17 cellular contexts compared by ENCODE assay signal in genomic region chr15:60941448-60941847, GRCh38.
A peak's percentile ranks its signal among the peaks of the same experiment; 100 is the strongest.
DNase-seq lines count a peak whose midpoint lies in the region; ATAC-seq and TF ChIP-seq lines count a peak whose summit lies in the region.
"Had no signal": no experiment of that assay in that cellular context is flagged by ENCODE, and none has a peak within 500 bp of the region (broad histone marks: within the 10 kb centered on the region; RNA-seq: fewer than 3 reads in every experiment).

No MANE protein-coding gene starts in this region.

- H3K9me3 ChIP-seq in PC-3 (ENCODE audit: low read length) (no peaks in the 10 kb centered on the region), smooth muscle cell (replicated peaks; ENCODE audit: low read depth) (no peaks in the 10 kb centered on the region), MM.1S (replicated peaks; ENCODE audit: insufficient read depth, low read length) (no peaks in the 10 kb centered on the region), hepatocyte (ENCODE audit: low read depth) (no peaks in the 10 kb centered on the region)
- H3K9me3 ChIP-seq: SJSA1, tibial nerve had no signal

- POLR2A ChIA-PET in PC-3 (lab: Charles Lee; ENCODE audit: unreplicated experiment): no interaction called here

- H4K20me1 ChIP-seq in PC-3 (ENCODE audit: low read length) (no peaks in the 10 kb centered on the region), smooth muscle cell (ENCODE audit: low read depth) (peaks cover 32% of the 10 kb centered on the region), MM.1S (ENCODE audit: insufficient read depth, low read length) (no peaks in the 10 kb centered on the region), hepatocyte (ENCODE audit: insufficient read depth, poor library complexity, severe bottlenecking) (no peaks in the 10 kb centered on the region)

- ATAC-seq in PC-3: no peak
- peak; percentile 77 for ATAC-seq in sciatic nerve
- ATAC-seq in HG03135 (IDR thresholded peaks at IDR 0.05; ENCODE audit: unreplicated experiment): no peak
- ATAC-seq: activated T-cell treated with anti-CD3 and anti-CD28 coated beads, Interleukin-2, amount 50 U/mL, for 4 hours; stimulated activated effector memory CD8-positive, alpha-beta T cell treated with anti-CD3 and anti-CD28 coated beads, Interleukin-12 subunit alpha, Interleukin-12 subunit beta, amount 100 ng/mL, for 72 hours had no signal

- no peaks in the 10 kb centered on the region for H3K36me3 ChIP-seq in PC-3 (ENCODE audit: low read depth, low read length)
- no peaks in the 10 kb centered on the region for H3K36me3 ChIP-seq in smooth muscle cell (ENCODE audit: low read depth)
- no peaks in the 10 kb centered on the region for H3K36me3 ChIP-seq in MM.1S (replicated peaks; ENCODE audit: insufficient read depth, low read length)
- H3K36me3 ChIP-seq in hepatocyte (replicated peaks; ENCODE audit: insufficient read depth, low read depth): no peaks in the 10 kb centered on the region
- H3K36me3 ChIP-seq: SJSA1, tibial nerve had no signal

- H3K27me3 ChIP-seq in PC-3 (ENCODE audit: low read length) (no peaks in the 10 kb centered on the region; the same call in 1 of the 2 replicates), smooth muscle cell (ENCODE audit: low read depth) (no peaks in the 10 kb centered on the region), MM.1S (replicated peaks; ENCODE audit: insufficient read depth, low read length) (no peaks in the 10 kb centered on the region), hepatocyte (no peaks in the 10 kb centered on the region)
- H3K27me3 ChIP-seq: SJSA1, tibial nerve had no signal

- no peak overlapping the region for H2AFZ ChIP-seq in PC-3 (ENCODE audit: low read length)
- H2AFZ ChIP-seq in smooth muscle cell (ENCODE audit: low read depth): no peak overlapping the region
- H2AFZ ChIP-seq in MM.1S (ENCODE audit: low read length): no peak overlapping the region
- no peak overlapping the region for H2AFZ ChIP-seq in hepatocyte

- H3K4me1 ChIP-seq in PC-3 (ENCODE audit: insufficient read depth, low read length) (peaks cover 3% of the 10 kb centered on the region; the same call in 1 of the 2 replicates), smooth muscle cell (ENCODE audit: low read depth) (no peaks in the 10 kb centered on the region), MM.1S (ENCODE audit: low read length) (no peaks in the 10 kb centered on the region), hepatocyte (ENCODE audit: insufficient read depth) (no peaks in the 10 kb centered on the region)

- peak; percentile 42 for DNase-seq in GM03348 (ENCODE audit: low spot score)
- peak; percentile 67 for DNase-seq in PC-3
- peak; percentile 62 for DNase-seq in epithelial cell of esophagus (ENCODE audit: low read depth)
- DNase-seq in sciatic nerve (ENCODE audit: low spot score): no peak
- no peak for DNase-seq in smooth muscle cell (lab: John Stamatoyannopoulos, UW; ENCODE audit: unreplicated experiment)
- no peak for DNase-seq in MM.1S
- DNase-seq in hepatocyte (ENCODE audit: low spot score): no peak
- DNase-seq: activated CD4-positive, alpha-beta T cell treated with anti-CD3 and anti-CD28 coated beads, Interleukin-2, amount 50 U/mL, for 4 hours; activated naive CD8-positive, alpha-beta T cell treated with anti-CD3 and anti-CD28 coated beads, Interleukin-2, amount 10 ng/mL, durations not matched to agents 7 days and 5 days; activated T-cell treated with anti-CD3 and anti-CD28 coated beads, Interleukin-2, amount 50 U/mL, for 4 hours; H7; NCI-H1092 treated with DMSO at 0.1 percent for 48 hours; small intestine had no signal

- H3K79me2 ChIP-seq in PC-3 (ENCODE audit: low read length): no peaks in the 10 kb centered on the region
- no peaks in the 10 kb centered on the region for H3K79me2 ChIP-seq in smooth muscle cell (ENCODE audit: low read depth)
- no peaks in the 10 kb centered on the region for H3K79me2 ChIP-seq in MM.1S (ENCODE audit: low read length)
- no peaks in the 10 kb centered on the region for H3K79me2 ChIP-seq in hepatocyte

- WGBS in smooth muscle cell (ENCODE audit: low lambda C conversion rate): 86% methylated on average over 3 of the region's 3 CpGs
- WGBS in hepatocyte (ENCODE audit: low lambda C conversion rate, missing lambda C conversion rate): 78% methylated on average over 3 of the region's 3 CpGs

- H3K27ac ChIP-seq in PC-3 (ENCODE audit: low read length) (no peak overlapping the region), smooth muscle cell (ENCODE audit: low read depth) (no peak overlapping the region), MM.1S (ENCODE audit: low read length) (no peak overlapping the region), hepatocyte (no peak overlapping the region)
- H3K27ac ChIP-seq: SJSA1, tibial nerve had no signal

- H3K4me3 ChIP-seq in PC-3 (ENCODE audit: low read length): no peak overlapping the region
- no peak overlapping the region for H3K4me3 ChIP-seq in epithelial cell of esophagus (ENCODE audit: low read length)
- H3K4me3 ChIP-seq in smooth muscle cell: no peak overlapping the region
- H3K4me3 ChIP-seq in MM.1S (ENCODE audit: low read length): no peak overlapping the region
- no peak overlapping the region for H3K4me3 ChIP-seq in hepatocyte
- H3K4me3 ChIP-seq: SJSA1, tibial nerve had no signal

- CTCF ChIA-PET in PC-3 (lab: Charles Lee): no interaction called here

- H3F3A ChIP-seq in PC-3 (ENCODE audit: low read length, unreplicated experiment) (no peaks in the 10 kb centered on the region), smooth muscle cell (ENCODE audit: low read depth) (no peaks in the 10 kb centered on the region), MM.1S (ENCODE audit: insufficient read depth, low read length) (no peaks in the 10 kb centered on the region)

- H3K9ac ChIP-seq in PC-3 (ENCODE audit: low read length) (no peak overlapping the region), smooth muscle cell (ENCODE audit: low read depth) (no peak overlapping the region), MM.1S (ENCODE audit: low read length) (no peak overlapping the region)

- H3K4me2 ChIP-seq in PC-3 (ENCODE audit: low read length): no peak overlapping the region
- no peak overlapping the region for H3K4me2 ChIP-seq in smooth muscle cell
- H3K4me2 ChIP-seq in MM.1S (ENCODE audit: low read depth, low read length): no peak overlapping the region
- H3K4me2 ChIP-seq in hepatocyte: no peak overlapping the region

- no peak for TF ChIP-seq CTCF in PC-3 (conservative IDR thresholded peaks at IDR 0.05; ENCODE audit: low read depth, low read length)
- no peak for TF ChIP-seq CTCF in epithelial cell of esophagus (IDR thresholded peaks at IDR 0.05; ENCODE audit: insufficient read depth, low read depth, low read length, missing control alignments)
- TF ChIP-seq CTCF in smooth muscle cell (IDR thresholded peaks at IDR 0.05; ENCODE audit: borderline replicate concordance, insufficient read depth, poor library complexity, severe bottlenecking): no peak
- TF ChIP-seq CTCF in MM.1S (IDR thresholded peaks at IDR 0.05; ENCODE audit: low read length): no peak
- TF ChIP-seq CTCF in hepatocyte (IDR thresholded peaks at IDR 0.05; ENCODE audit: poor library complexity): no peak

- no TSS peak for BruUV-seq in PC-3 (replicated peaks; lab: Mats Ljungman, UMichigan)

- H3K9me2 ChIP-seq in PC-3 (replicated peaks; ENCODE audit: low read length) (no peaks in the 10 kb centered on the region), MM.1S (replicated peaks; ENCODE audit: insufficient read depth, low read length) (no peaks in the 10 kb centered on the region), hepatocyte (replicated peaks; ENCODE audit: insufficient read depth) (no peaks in the 10 kb centered on the region)

- intact Hi-C loops in PC-3 (cut with micrococcal nuclease): no loop called here
- intact Hi-C loops in sciatic nerve (cut with DNase I): no loop called here

Comparison
In these comparisons a context has a peak if more than half of its experiments do, and no peak if none do; other contexts are left out.
1. DNase-seq: peak in GM03348 (single experiment), PC-3 (single experiment) and epithelial cell of esophagus (single experiment); none in sciatic nerve (single experiment), smooth muscle cell (single experiment), MM.1S (single experiment) and hepatocyte (single experiment).